In the genomic region with DNA sequence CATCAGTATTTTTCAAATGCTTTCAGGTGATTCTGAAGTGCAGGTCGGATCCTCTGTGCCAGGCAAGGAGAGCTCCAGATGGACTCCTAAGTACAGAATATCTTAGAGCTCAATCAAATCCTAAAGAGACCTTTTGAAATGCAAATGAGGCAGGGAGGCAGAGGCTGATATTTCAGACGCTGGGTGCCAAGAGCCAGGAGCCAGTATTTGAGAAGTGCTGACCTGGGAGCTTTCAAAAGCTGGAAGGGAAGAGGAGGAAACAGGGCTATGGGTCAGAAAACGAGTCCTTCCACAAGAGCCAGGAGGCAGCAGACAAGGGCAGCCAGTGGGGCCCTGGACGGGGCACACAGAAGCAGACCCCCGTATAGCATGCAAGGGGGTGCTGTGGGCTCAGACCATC, we compare ENCODE assay signal across 10 cellular contexts.
A peak's percentile ranks its signal among the peaks of the same experiment; 100 is the strongest.
DNase-seq lines count a peak whose midpoint lies in the region; ATAC-seq and TF ChIP-seq lines count a peak whose summit lies in the region.
"Had no signal": no experiment of that assay in that cellular context is flagged by ENCODE, and none has a peak within 500 bp of the region (broad histone marks: within the 10 kb centered on the region; RNA-seq: fewer than 3 reads in every experiment).

No MANE protein-coding gene starts in this region.

- H3K4me3 Mint-ChIP-seq in nephron = peak overlapping the region in 1 of 3 experiments; percentile 13
- H3K4me3 Mint-ChIP-seq: CD4-positive, CD25-positive, alpha-beta regulatory T cell had no signal

- DNase-seq in DMS 273 (lab: John Stamatoyannopoulos, UW; ENCODE audit: unreplicated experiment) (peak; percentile 92), NCI-H1105 treated with DMSO at 0.1 percent for 48 hours (lab: John Stamatoyannopoulos, UW) (peak; percentile 61), caudate nucleus (lab: John Stamatoyannopoulos, UW) (no peak), MV-4-11 (lab: John Stamatoyannopoulos, UW) (no peak), NOMO-1 treated with dmso at 0.1 percent for 144 hours (lab: John Stamatoyannopoulos, UW; ENCODE audit: unreplicated experiment) (no peak), KBM-7 (no peak)
- DNase-seq: anterior cingulate cortex; CD4-positive, CD25-positive, alpha-beta regulatory T cell had no signal

- no peaks in the 10 kb centered on the region for H3K27me3 Mint-ChIP-seq in nephron (ENCODE audit: low read depth)

- peaks cover 26% of the 10 kb centered on the region for H3K4me1 Mint-ChIP-seq in nephron
- H3K4me1 Mint-ChIP-seq: CD4-positive, CD25-positive, alpha-beta regulatory T cell had no signal

- in situ Hi-C loops in KBM-7 (cut with MboI; ENCODE audit: low pct_unique_long_range_greater_than_20kb, low sequenced_read_pairs) = no loop called here

- H3K27ac Mint-ChIP-seq in nephron = peak overlapping the region; percentile 79 to 94 (median 86)
- H3K27ac Mint-ChIP-seq: CD4-positive, CD25-positive, alpha-beta regulatory T cell had no signal

- no peaks in the 10 kb centered on the region for H3K9me3 Mint-ChIP-seq in nephron
- H3K9me3 Mint-ChIP-seq: CD4-positive, CD25-positive, alpha-beta regulatory T cell had no signal

- ATAC-seq in HG02642 (IDR thresholded peaks at IDR 0.05; ENCODE audit: poor library complexity, unreplicated experiment) = no peak

- H3K36me3 Mint-ChIP-seq in nephron (ENCODE audit: low read depth) = peaks cover 51% of the 10 kb centered on the region
- H3K36me3 Mint-ChIP-seq: CD4-positive, CD25-positive, alpha-beta regulatory T cell had no signal

- no peak for TF ChIP-seq CTCF in nephron (IDR thresholded peaks at IDR 0.05; ENCODE audit: unreplicated experiment in 3 of 3)

- H3K27ac ChIP-seq in caudate nucleus (ENCODE audit: low read depth, low read length) = peak overlapping the region; percentile 23

Comparison
In these comparisons a context has a peak if more than half of its experiments do, and no peak if none do; other contexts are left out.
1. DNase-seq: peak in DMS 273 (single experiment) and NCI-H1105 treated with DMSO at 0.1 percent for 48 hours (single experiment); none in caudate nucleus (0 of 61), MV-4-11 (single experiment), NOMO-1 treated with dmso at 0.1 percent for 144 hours (single experiment) and KBM-7 (single experiment).